Comparison of ENCODE assay signal across 11 cellular contexts in genomic region chr20:37385176-37385575, GRCh38. TPM values are rescaled to one million over a fixed set of nuclear protein-coding genes. Genes with fewer than 3 reads are reported as not detected.
DNase-seq lines count a peak whose midpoint lies in the region; ATAC-seq, FAIRE-seq and TF ChIP-seq lines count a peak whose summit lies in the region.
"Had no signal": no experiment of that assay in that cellular context is flagged by ENCODE, and none has a peak within 500 bp of the region (broad histone marks: within the 10 kb centered on the region; RNA-seq: fewer than 3 reads in every experiment).

No MANE protein-coding gene starts in this region.

- no TSS peak for BruUV-seq in K562 (replicated peaks; lab: Mats Ljungman, UMichigan)

- peak overlapping the region; percentile 95 for H2AFZ ChIP-seq in KMS-11 (ENCODE audit: low read depth)
- H2AFZ ChIP-seq in K562 (ENCODE audit: low read depth, low read length): peak overlapping the region; percentile 90
- no peak overlapping the region for H2AFZ ChIP-seq in osteoblast (ENCODE audit: low read length)

- intact Hi-C loops in K562 (cut with micrococcal nuclease): loop anchor here (5.0 kb wide), 1 partner anchor 188 kb away; no protein-coding TSS in a partner anchor

- ATAC-seq in K562 (no peak), HG03460 (IDR thresholded peaks at IDR 0.05; ENCODE audit: unreplicated experiment) (no peak), GM18520 (IDR thresholded peaks at IDR 0.05; ENCODE audit: unreplicated experiment) (no peak)

- 68% methylated on average over 14 of the region's 17 CpGs for WGBS in K562 (ENCODE audit: insufficient coverage, low coverage, missing lambda C conversion rate)

- H3K9ac ChIP-seq in KMS-11: peak overlapping the region; percentile 55; the same call in 1 of the 2 replicates
- H3K9ac ChIP-seq in K562 (ENCODE audit: insufficient read depth in 1 of 2, low read depth in 2 of 2, low read length in 2 of 2): peak overlapping the region; percentile 49 to 92

- peaks cover 7% of the 10 kb centered on the region for H3K27me3 Mint-ChIP-seq in T-helper 1 cell treated with Interleukin-12 subunit alpha and Interleukin-12 subunit beta and Interleukin-4 antibody, amounts not matched to agents 30 μg/mL and 1 μg/mL, for 36 hours (ENCODE audit: low read depth)

- H3K9me3 Mint-ChIP-seq in T-helper 1 cell treated with Interleukin-12 subunit alpha and Interleukin-12 subunit beta and Interleukin-4 antibody, amounts not matched to agents 30 μg/mL and 1 μg/mL, for 36 hours: no peaks in the 10 kb centered on the region

- H3K79me2 ChIP-seq in KMS-11 (ENCODE audit: insufficient read depth, low read depth) (no peaks in the 10 kb centered on the region), K562 (ENCODE audit: control insufficient read depth, insufficient read depth, low read length) (peaks cover 3% of the 10 kb centered on the region; the same call in 1 of the 3 replicates), osteoblast (ENCODE audit: insufficient read depth, low read length) (peaks cover 7% of the 10 kb centered on the region)

- CTCF ChIA-PET in K562 (lab: Yijun Ruan, JAX; ENCODE audit: low intra/inter-chr PET ratio): interaction anchor here (3.0 kb wide), 1 partner anchor 103 kb away, joined by 19 read pairs; no protein-coding TSS in a partner anchor

- H3K9me1 ChIP-seq in K562 (ENCODE audit: control insufficient read depth, insufficient read depth, low read length): no peaks in the 10 kb centered on the region

- TF ChIP-seq CTCF in KMS-11 (conservative IDR thresholded peaks at IDR 0.05; ENCODE audit: low read depth, low read length) (no peak; the same call in 1 of the 2 replicates), K562 (IDR thresholded peaks at IDR 0.05 in 2 of 3, conservative IDR thresholded peaks at IDR 0.05 in 1 of 3; ENCODE audit: insufficient read depth in 2 of 3, low read depth in 1 of 3, low read length in 3 of 3) (no peak), osteoblast (IDR thresholded peaks at IDR 0.05; ENCODE audit: extremely low read depth, low read depth, low read length) (no peak)

- H3K27ac Mint-ChIP-seq in T-helper 1 cell treated with Interleukin-12 subunit alpha and Interleukin-12 subunit beta and Interleukin-4 antibody, amounts not matched to agents 30 μg/mL and 1 μg/mL, for 36 hours: peak overlapping the region; percentile 52

- H4K20me1 ChIP-seq in KMS-11 (ENCODE audit: insufficient read depth) (no peaks in the 10 kb centered on the region), K562 (replicated peaks; ENCODE audit: control insufficient read depth, insufficient read depth, low read length) (no peaks in the 10 kb centered on the region), osteoblast (ENCODE audit: insufficient read depth, low read length) (peaks cover 19% of the 10 kb centered on the region)

- H3K4me1 Mint-ChIP-seq in T-helper 1 cell treated with Interleukin-12 subunit alpha and Interleukin-12 subunit beta and Interleukin-4 antibody, amounts not matched to agents 30 μg/mL and 1 μg/mL, for 36 hours (ENCODE audit: low read depth): peaks cover 4% of the 10 kb centered on the region

- H3K9me3 ChIP-seq in K562 (replicated peaks; ENCODE audit: control insufficient read depth, insufficient read depth, low read depth, low read length): no peaks in the 10 kb centered on the region
- no peaks in the 10 kb centered on the region for H3K9me3 ChIP-seq in osteoblast (ENCODE audit: low read depth, low read length)
- H3K9me3 ChIP-seq: right atrium auricular region, thoracic aorta had no signal

- POLR2A ChIA-PET in K562 (lab: Yijun Ruan, JAX): interaction anchor here (0.6 to 1.4 kb wide), 5 partner anchors 8 to 102 kb away, joined by 3 to 4 read pairs (median 4); no protein-coding TSS in a partner anchor

- H3K4me2 ChIP-seq in KMS-11 (peak overlapping the region; percentile 94), K562 (ENCODE audit: insufficient read depth, low read length) (peak overlapping the region; percentile 75), osteoblast (ENCODE audit: insufficient read depth, low read length) (no peak overlapping the region)

- TF ChIP-seq RAD21 in K562 (CRISPR knock-in tag; conservative IDR thresholded peaks at IDR 0.05 in 1 of 2, IDR thresholded peaks at IDR 0.05 in 1 of 2): no peak

- TF ChIP-seq POLR2A in K562 (conservative IDR thresholded peaks at IDR 0.05): no peak

- H3K27ac ChIP-seq in KMS-11 (no peak overlapping the region), K562 (ENCODE audit: extremely low read depth, low read depth, low read length) (peak overlapping the region; percentile 55; the same call in 1 of the 3 replicates), osteoblast (ENCODE audit: low read depth, low read length) (no peak overlapping the region)
- H3K27ac ChIP-seq: thoracic aorta had no signal

- FAIRE-seq in K562 (lab: Jason Lieb, UNC) (no peak), GM19239 (lab: Jason Lieb, UNC) (no peak)

- H3K27me3 ChIP-seq in KMS-11 (ENCODE audit: insufficient read depth, low read depth) (no peaks in the 10 kb centered on the region; the same call in 1 of the 2 replicates), K562 (ENCODE audit: control insufficient read depth in 2 of 2, insufficient read depth in 2 of 2, low read length in 2 of 2) (no peaks in the 10 kb centered on the region), osteoblast (ENCODE audit: insufficient read depth, low read length) (no peaks in the 10 kb centered on the region)
- H3K27me3 ChIP-seq: right atrium auricular region had no signal

- H3K4me1 ChIP-seq in KMS-11 (ENCODE audit: low read depth, poor library complexity, severe bottlenecking) (no peaks in the 10 kb centered on the region), K562 (replicated peaks in 1 of 2; ENCODE audit: control insufficient read depth in 2 of 2, insufficient read depth in 2 of 2, low read length in 2 of 2) (peaks cover 18 to 63% of the 10 kb centered on the region in 2 experiments), osteoblast (ENCODE audit: insufficient read depth, low read length) (no peaks in the 10 kb centered on the region)

- DNase-seq in T-helper 1 cell: no peak
- DNase-seq in K562 (ENCODE audit: extremely low read depth in 1 of 4, low spot score in 3 of 4): no peak
- peak; percentile 81 for DNase-seq in osteoblast (ENCODE audit: insufficient read length, low spot score, missing footprints)
- DNase-seq in GM19239 (ENCODE audit: insufficient read length, low spot score): no peak
- DNase-seq: NCI-H187 treated with DMSO at 0.1 percent for 48 hours had no signal

- TF ChIP-seq EP300 in K562 (IDR thresholded peaks at IDR 0.05; ENCODE audit: low read length): no peak

- H3K4me3 ChIP-seq in KMS-11 (IDR thresholded peaks at IDR 0.05; ENCODE audit: insufficient read depth, low read depth, low read length) (no peak overlapping the region), K562 (no peak overlapping the region), osteoblast (ENCODE audit: insufficient read depth, low read length) (no peak overlapping the region)

- in situ Hi-C loops in K562 (cut with MboI): no loop called here

- H3K36me3 Mint-ChIP-seq in T-helper 1 cell treated with Interleukin-12 subunit alpha and Interleukin-12 subunit beta and Interleukin-4 antibody, amounts not matched to agents 30 μg/mL and 1 μg/mL, for 36 hours (ENCODE audit: low read depth): no peaks in the 10 kb centered on the region

- H3K4me3 Mint-ChIP-seq in T-helper 1 cell treated with Interleukin-12 subunit alpha and Interleukin-12 subunit beta and Interleukin-4 antibody, amounts not matched to agents 30 μg/mL and 1 μg/mL, for 36 hours: peak overlapping the region; percentile 76

- H3K36me3 ChIP-seq in KMS-11 (ENCODE audit: insufficient read depth) (no peaks in the 10 kb centered on the region), K562 (ENCODE audit: control insufficient read depth, insufficient read depth, low read length) (no peaks in the 10 kb centered on the region), osteoblast (ENCODE audit: insufficient read depth, low read length) (peaks cover 38% of the 10 kb centered on the region)

RNA-seq across cellular contexts. Expression of gene SRC, which starts 39.2 kb away (rescaled TPM):
- total RNA-seq in K562 (2011; cell fraction: chromatin; rRNA removed; ENCODE audit: low replicate concordance): 23.1 and 61.0 TPM in 2 replicates
- total RNA-seq in K562 (2011; cell fraction: nucleolus; rRNA removed): 26.7 and 29.4 TPM in 2 replicates
- 20.5 and 28.9 TPM in 2 replicates for total RNA-seq in K562 (2011; cell fraction: nucleoplasm; rRNA removed)
- total RNA-seq in K562 (2014; rRNA removed) (2.0 and 4.7 TPM in 2 replicates), K562 (2014; rRNA removed; fragmentation: Illumina TruSeq; extraction: Trizol) (1.4 and 1.9 TPM in 2 replicates), K562 (2015; rRNA removed; fragmentation: Illumina TruSeq; extraction: Trizol) (2.9 and 3.1 TPM in 2 replicates), K562 (2021) (7.0 and 7.7 TPM in 2 replicates), osteoblast (22.1 and 22.4 TPM in 2 replicates)
- polyA plus RNA-seq in K562 (2011; rRNA removed) (8.0 and 8.5 TPM in 2 replicates), K562 (2014; fragmentation: Illumina TruSeq; extraction: Trizol) (5.4 and 8.3 TPM in 2 replicates), K562 (2014; fragmentation: Nextera tagmentation; extraction: Ambion mirVana) (under 1 TPM; 0.06 to 0.14 TPM), K562 (2014; rRNA removed) (4.8 and 5.2 TPM in 2 replicates)
- polyA plus RNA-seq in K562 (2011; cell fraction: cytosol; rRNA removed): 6.8 and 11.9 TPM in 2 replicates
- 45.7 and 78.2 TPM in 2 replicates for polyA plus RNA-seq in K562 (2011; cell fraction: nucleus; rRNA removed)
- 4.7 and 5.8 TPM in 2 replicates for polyA plus RNA-seq in K562 (2012)
- polyA minus RNA-seq in K562 (2011; rRNA and poly(A)+ RNA removed): 5.2 and 16.3 TPM in 2 replicates
- 4.0 and 10.0 TPM in 2 replicates for polyA minus RNA-seq in K562 (2011; cell fraction: cytosol; rRNA and poly(A)+ RNA removed)
- polyA minus RNA-seq in K562 (2011; cell fraction: nucleus; rRNA and poly(A)+ RNA removed): 12.3 and 15.8 TPM in 2 replicates
